Comparison of ENCODE assay signal across 2 cellular contexts in genomic region chr21:44086636-44087425, GRCh38.
TF ChIP-seq lines count a peak whose summit lies in the region.

No MANE protein-coding gene starts in this region.

TF ChIP-seq in K562, 482 proteins besides CTCF, POLR2A, EP300 and RAD21:
- TF ChIP-seq POLR2B (IDR thresholded peaks at IDR 0.05; ENCODE audit: low read depth, partially characterized antibody) (peak; percentile 34), YBX1 (IDR thresholded peaks at IDR 0.05) (no peak), RBM22 (IDR thresholded peaks at IDR 0.05; ENCODE audit: low read depth, low read length, poor library complexity, severe bottlenecking) (peak; percentile 56), POLR2G (IDR thresholded peaks at IDR 0.05; ENCODE audit: low read depth, low read length) (peak; percentile 53; the same call in 1 of the 2 replicates)
TF ChIP-seq in K562: peak in this region for 3.

TF ChIP-seq in HepG2, 621 proteins besides CTCF, POLR2A, EP300 and RAD21:
- TF ChIP-seq AGO2 (optimal IDR thresholded peaks at IDR 0.05; ENCODE audit: low read depth, low read length) (peak; percentile 31), ZNF256 (CRISPR knock-in tag; conservative IDR thresholded peaks at IDR 0.05) (no peak)
